Comparison of ENCODE assay signal across 11 cellular contexts in genomic region chr2:100247256-100248043, GRCh38.
DNase-seq lines count a peak whose midpoint lies in the region; ATAC-seq, FAIRE-seq and TF ChIP-seq lines count a peak whose summit lies in the region.
"Had no signal": no experiment of that assay in that cellular context is flagged by ENCODE, and none has a peak within 500 bp of the region (broad histone marks: within the 10 kb centered on the region; RNA-seq: fewer than 3 reads in every experiment).

No MANE protein-coding gene starts in this region.

- no peaks in the 10 kb centered on the region for H3K36me3 ChIP-seq in OCI-LY1 (ENCODE audit: insufficient read depth, low read length)
- H3K36me3 ChIP-seq: HAP-1 had no signal

- no peaks in the 10 kb centered on the region; the same call in 1 of the 2 replicates for H3F3A ChIP-seq in OCI-LY1 (ENCODE audit: insufficient read depth, low read length)

- H3K4me1 ChIP-seq in OCI-LY1 (ENCODE audit: insufficient read depth, low read length, severe bottlenecking) = peaks cover 93% of the 10 kb centered on the region
- H3K4me1 ChIP-seq: HAP-1 had no signal

- no peaks in the 10 kb centered on the region for H3K27me3 ChIP-seq in OCI-LY1 (ENCODE audit: insufficient read depth, low read length)

- H3K9me3 ChIP-seq in OCI-LY1 (ENCODE audit: low read length) = no peaks in the 10 kb centered on the region
- H3K9me3 ChIP-seq: HAP-1 had no signal

- no peaks in the 10 kb centered on the region for H3K79me2 ChIP-seq in OCI-LY1 (ENCODE audit: insufficient read depth, low read length)

- peak overlapping the region; percentile 99 for H3K27ac ChIP-seq in OCI-LY1 (ENCODE audit: low read depth, low read length, poor library complexity, severe bottlenecking)

- peak overlapping the region; percentile 77 for H3K9ac ChIP-seq in OCI-LY1 (ENCODE audit: low read length)

- TF ChIP-seq POLR2A in GM12892 (IDR thresholded peaks at IDR 0.05; ENCODE audit: low read depth, low read length) = no peak

- no peak for TF ChIP-seq CTCF in OCI-LY1 (IDR thresholded peaks at IDR 0.05; ENCODE audit: low read length)

- H2AFZ ChIP-seq in OCI-LY1 (ENCODE audit: low read length) = no peak overlapping the region

- peak overlapping the region; percentile 49 for H3K4me3 ChIP-seq in OCI-LY1 (ENCODE audit: low read depth, low read length, poor library complexity, severe bottlenecking)
- H3K4me3 ChIP-seq: HAP-1 had no signal

- peak overlapping the region; percentile 73 for H3K4me2 ChIP-seq in OCI-LY1 (ENCODE audit: low read length)

- H3K9me2 ChIP-seq in OCI-LY1 (ENCODE audit: low read depth, low read length) = no peaks in the 10 kb centered on the region

- peak; percentile 88 for FAIRE-seq in GM12892 (lab: Jason Lieb, UNC)

- ATAC-seq in GM19455 (IDR thresholded peaks at IDR 0.05; ENCODE audit: unreplicated experiment) = peak; percentile 47
- peak; percentile 56 for ATAC-seq in HG03039 (IDR thresholded peaks at IDR 0.05; ENCODE audit: unreplicated experiment)

- H4K20me1 ChIP-seq in OCI-LY1 (ENCODE audit: insufficient read depth, low read length) = no peaks in the 10 kb centered on the region

- peak; percentile 50 for DNase-seq in GM12892 (ENCODE audit: insufficient read length)
- no peak for DNase-seq in hippocampal formation (lab: John Stamatoyannopoulos, UW)
- no peak for DNase-seq in NCI-H2227 treated with DMSO at 0.1 percent for 48 hours (lab: John Stamatoyannopoulos, UW)
- no peak for DNase-seq in stimulated activated CD4-positive, alpha-beta T cell treated with anti-CD3 and anti-CD28 coated beads, Interleukin-15, amount 100 ng/mL, for 24 hours
- DNase-seq in H4 (ENCODE audit: low spot score) = no peak
- DNase-seq: activated gamma-delta T cell treated with Interleukin-2 at 50 U/mL for 16 hours, endodermal cell had no signal
